In genomic region chr5:83007755-83008154, GRCh38 we compare ENCODE assay signal across 3 cellular contexts.
TF ChIP-seq lines count a peak whose summit lies in the region.

No MANE protein-coding gene starts in this region.

TF ChIP-seq in GM23338, 12 proteins besides CTCF, POLR2A, EP300 and RAD21 (continues in another document):
- TF ChIP-seq ZNF462 (CRISPR knock-in tag; IDR thresholded peaks at IDR 0.05), result no peak
- no peak for TF ChIP-seq POLR2AphosphoS5 (IDR thresholded peaks at IDR 0.05; ENCODE audit: low read depth)
- TF ChIP-seq ETS1 (IDR thresholded peaks at IDR 0.05), result no peak
- TF ChIP-seq ZNF114 (CRISPR knock-in tag; IDR thresholded peaks at IDR 0.05), result no peak
- no peak for TF ChIP-seq NANOG (IDR thresholded peaks at IDR 0.05; ENCODE audit: borderline replicate concordance)

TF ChIP-seq in H1, 55 proteins besides CTCF, POLR2A, EP300 and RAD21:
- no peak for TF ChIP-seq YY1 (IDR thresholded peaks at IDR 0.05; ENCODE audit: low read depth, low read length)
- TF ChIP-seq E2F6 (IDR thresholded peaks at IDR 0.05), result no peak
- TF ChIP-seq POLR2AphosphoS5 (IDR thresholded peaks at IDR 0.05; ENCODE audit: low read depth, low read length), result no peak
- no peak for TF ChIP-seq SUZ12 (IDR thresholded peaks at IDR 0.05; ENCODE audit: low read length)
- TF ChIP-seq JUND (IDR thresholded peaks at IDR 0.05; ENCODE audit: low read length), result no peak
- TF ChIP-seq BACH1 (IDR thresholded peaks at IDR 0.05; ENCODE audit: low read length), result no peak
- no peak for TF ChIP-seq CEBPB (IDR thresholded peaks at IDR 0.05; ENCODE audit: low read depth, low read length)
- no peak for TF ChIP-seq GTF2F1 (IDR thresholded peaks at IDR 0.05; ENCODE audit: borderline replicate concordance, low read depth, low read length)
- no peak for TF ChIP-seq CHD1 (IDR thresholded peaks at IDR 0.05; ENCODE audit: low read depth, low read length)
- TF ChIP-seq CBX8 (IDR thresholded peaks at IDR 0.05; ENCODE audit: borderline replicate concordance, low read depth, low read length), result no peak
- TF ChIP-seq, protein P1, sequence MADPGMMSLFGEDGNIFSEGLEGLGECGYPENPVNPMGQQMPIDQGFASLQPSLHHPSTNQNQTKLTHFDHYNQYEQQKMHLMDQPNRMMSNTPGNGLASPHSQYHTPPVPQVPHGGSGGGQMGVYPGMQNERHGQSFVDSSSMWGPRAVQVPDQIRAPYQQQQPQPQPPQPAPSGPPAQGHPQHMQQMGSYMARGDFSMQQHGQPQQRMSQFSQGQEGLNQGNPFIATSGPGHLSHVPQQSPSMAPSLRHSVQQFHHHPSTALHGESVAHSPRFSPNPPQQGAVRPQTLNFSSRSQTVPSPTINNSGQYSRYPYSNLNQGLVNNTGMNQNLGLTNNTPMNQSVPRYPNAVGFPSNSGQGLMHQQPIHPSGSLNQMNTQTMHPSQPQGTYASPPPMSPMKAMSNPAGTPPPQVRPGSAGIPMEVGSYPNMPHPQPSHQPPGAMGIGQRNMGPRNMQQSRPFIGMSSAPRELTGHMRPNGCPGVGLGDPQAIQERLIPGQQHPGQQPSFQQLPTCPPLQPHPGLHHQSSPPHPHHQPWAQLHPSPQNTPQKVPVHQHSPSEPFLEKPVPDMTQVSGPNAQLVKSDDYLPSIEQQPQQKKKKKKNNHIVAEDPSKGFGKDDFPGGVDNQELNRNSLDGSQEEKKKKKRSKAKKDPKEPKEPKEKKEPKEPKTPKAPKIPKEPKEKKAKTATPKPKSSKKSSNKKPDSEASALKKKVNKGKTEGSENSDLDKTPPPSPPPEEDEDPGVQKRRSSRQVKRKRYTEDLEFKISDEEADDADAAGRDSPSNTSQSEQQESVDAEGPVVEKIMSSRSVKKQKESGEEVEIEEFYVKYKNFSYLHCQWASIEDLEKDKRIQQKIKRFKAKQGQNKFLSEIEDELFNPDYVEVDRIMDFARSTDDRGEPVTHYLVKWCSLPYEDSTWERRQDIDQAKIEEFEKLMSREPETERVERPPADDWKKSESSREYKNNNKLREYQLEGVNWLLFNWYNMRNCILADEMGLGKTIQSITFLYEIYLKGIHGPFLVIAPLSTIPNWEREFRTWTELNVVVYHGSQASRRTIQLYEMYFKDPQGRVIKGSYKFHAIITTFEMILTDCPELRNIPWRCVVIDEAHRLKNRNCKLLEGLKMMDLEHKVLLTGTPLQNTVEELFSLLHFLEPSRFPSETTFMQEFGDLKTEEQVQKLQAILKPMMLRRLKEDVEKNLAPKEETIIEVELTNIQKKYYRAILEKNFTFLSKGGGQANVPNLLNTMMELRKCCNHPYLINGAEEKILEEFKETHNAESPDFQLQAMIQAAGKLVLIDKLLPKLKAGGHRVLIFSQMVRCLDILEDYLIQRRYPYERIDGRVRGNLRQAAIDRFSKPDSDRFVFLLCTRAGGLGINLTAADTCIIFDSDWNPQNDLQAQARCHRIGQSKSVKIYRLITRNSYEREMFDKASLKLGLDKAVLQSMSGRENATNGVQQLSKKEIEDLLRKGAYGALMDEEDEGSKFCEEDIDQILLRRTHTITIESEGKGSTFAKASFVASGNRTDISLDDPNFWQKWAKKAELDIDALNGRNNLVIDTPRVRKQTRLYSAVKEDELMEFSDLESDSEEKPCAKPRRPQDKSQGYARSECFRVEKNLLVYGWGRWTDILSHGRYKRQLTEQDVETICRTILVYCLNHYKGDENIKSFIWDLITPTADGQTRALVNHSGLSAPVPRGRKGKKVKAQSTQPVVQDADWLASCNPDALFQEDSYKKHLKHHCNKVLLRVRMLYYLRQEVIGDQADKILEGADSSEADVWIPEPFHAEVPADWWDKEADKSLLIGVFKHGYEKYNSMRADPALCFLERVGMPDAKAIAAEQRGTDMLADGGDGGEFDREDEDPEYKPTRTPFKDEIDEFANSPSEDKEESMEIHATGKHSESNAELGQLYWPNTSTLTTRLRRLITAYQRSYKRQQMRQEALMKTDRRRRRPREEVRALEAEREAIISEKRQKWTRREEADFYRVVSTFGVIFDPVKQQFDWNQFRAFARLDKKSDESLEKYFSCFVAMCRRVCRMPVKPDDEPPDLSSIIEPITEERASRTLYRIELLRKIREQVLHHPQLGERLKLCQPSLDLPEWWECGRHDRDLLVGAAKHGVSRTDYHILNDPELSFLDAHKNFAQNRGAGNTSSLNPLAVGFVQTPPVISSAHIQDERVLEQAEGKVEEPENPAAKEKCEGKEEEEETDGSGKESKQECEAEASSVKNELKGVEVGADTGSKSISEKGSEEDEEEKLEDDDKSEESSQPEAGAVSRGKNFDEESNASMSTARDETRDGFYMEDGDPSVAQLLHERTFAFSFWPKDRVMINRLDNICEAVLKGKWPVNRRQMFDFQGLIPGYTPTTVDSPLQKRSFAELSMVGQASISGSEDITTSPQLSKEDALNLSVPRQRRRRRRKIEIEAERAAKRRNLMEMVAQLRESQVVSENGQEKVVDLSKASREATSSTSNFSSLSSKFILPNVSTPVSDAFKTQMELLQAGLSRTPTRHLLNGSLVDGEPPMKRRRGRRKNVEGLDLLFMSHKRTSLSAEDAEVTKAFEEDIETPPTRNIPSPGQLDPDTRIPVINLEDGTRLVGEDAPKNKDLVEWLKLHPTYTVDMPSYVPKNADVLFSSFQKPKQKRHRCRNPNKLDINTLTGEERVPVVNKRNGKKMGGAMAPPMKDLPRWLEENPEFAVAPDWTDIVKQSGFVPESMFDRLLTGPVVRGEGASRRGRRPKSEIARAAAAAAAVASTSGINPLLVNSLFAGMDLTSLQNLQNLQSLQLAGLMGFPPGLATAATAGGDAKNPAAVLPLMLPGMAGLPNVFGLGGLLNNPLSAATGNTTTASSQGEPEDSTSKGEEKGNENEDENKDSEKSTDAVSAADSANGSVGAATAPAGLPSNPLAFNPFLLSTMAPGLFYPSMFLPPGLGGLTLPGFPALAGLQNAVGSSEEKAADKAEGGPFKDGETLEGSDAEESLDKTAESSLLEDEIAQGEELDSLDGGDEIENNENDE (IDR thresholded peaks at IDR 0.05; ENCODE audit: insufficient replicate concordance, low read length), result no peak
- TF ChIP-seq TAF7 (optimal IDR thresholded peaks at IDR 0.05; ENCODE audit: borderline replicate concordance, low read depth, low read length), result no peak

TF ChIP-seq in neural cell, 6 proteins besides CTCF, POLR2A, EP300 and RAD21:
- TF ChIP-seq SMC3 (conservative IDR thresholded peaks at IDR 0.05; ENCODE audit: poor library complexity) (no peak), TAF1 (IDR thresholded peaks at IDR 0.05; ENCODE audit: low read depth) (no peak), REST (IDR thresholded peaks at IDR 0.05; ENCODE audit: borderline replicate concordance) (no peak), EZH2 (IDR thresholded peaks at IDR 0.05; ENCODE audit: borderline replicate concordance, insufficient read depth, low read length, poor library complexity, severe bottlenecking) (no peak)
